8 cellular contexts compared by ENCODE assay signal in the genomic region with DNA sequence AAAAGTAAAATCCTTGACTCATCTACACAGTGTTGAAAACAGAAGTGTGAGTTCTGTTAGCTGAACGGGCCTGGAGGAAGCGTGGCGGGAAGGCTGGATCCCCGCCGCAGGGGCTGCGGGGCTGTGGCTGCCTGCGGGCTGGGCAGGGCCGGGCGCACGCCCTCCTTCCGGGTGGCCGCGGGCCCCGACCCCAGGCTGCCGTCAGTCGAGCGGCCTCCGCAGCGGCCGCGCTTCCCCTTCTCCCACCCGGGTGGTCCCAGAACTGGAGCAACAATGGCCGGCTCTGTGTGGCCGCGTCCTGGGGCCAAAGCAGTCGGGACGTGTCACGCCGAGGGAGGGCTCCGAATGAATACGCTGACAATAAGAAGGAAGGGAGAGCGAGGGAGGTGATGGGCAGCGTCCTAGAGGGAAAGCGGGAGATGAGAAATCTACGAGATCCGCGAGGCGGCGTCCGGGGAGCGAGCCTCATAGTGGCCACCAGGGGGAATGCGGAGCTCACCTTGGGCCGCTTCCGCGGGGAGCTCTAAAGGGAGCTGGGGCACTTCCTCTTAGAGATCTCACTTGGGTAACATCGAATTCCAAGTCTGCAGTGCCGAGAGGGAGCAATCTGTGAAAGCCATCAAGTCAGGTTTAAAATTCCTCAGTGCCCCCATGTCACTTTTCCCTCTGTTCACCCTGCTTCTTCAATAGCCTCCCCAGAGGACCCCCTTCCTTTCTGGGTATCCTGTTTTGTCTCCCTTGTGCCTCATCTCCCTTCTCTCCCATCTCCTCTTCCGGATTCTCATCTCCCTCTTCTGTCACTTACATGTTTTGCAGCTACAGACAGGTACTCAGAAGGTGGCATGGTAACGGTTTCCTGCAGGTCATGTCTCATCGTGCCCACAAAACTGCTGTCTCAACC.
DNase-seq lines count a peak whose midpoint lies in the region; ATAC-seq and TF ChIP-seq lines count a peak whose summit lies in the region.

No MANE protein-coding gene starts in this region.

- no peaks in the 10 kb centered on the region for H3K36me3 ChIP-seq in effector memory CD4-positive, alpha-beta T cell (ENCODE audit: control insufficient read depth, insufficient read depth, low read length)

- no peaks in the 10 kb centered on the region for H3K36me3 Mint-ChIP-seq in activated CD8-positive, alpha-beta T cell treated with anti-CD3 and anti-CD28 coated beads for 36 hours (ENCODE audit: low read depth)

- peak; percentile 81 for TF ChIP-seq CTCF in activated CD8-positive, alpha-beta T cell treated with anti-CD3 and anti-CD28 coated beads for 36 hours (IDR thresholded peaks at IDR 0.05)

- CTCF ChIA-PET in activated CD8-positive, alpha-beta T cell treated with anti-CD3 and anti-CD28 coated beads for 36 hours (lab: Charles Lee) = interaction anchor here (0.6 to 3.4 kb wide), 28 partner anchors 10 to 764 kb away, joined by 3 to 25 read pairs (median 4); partner anchors contain the start of genes SKP2 and SLC1A3

- no peak overlapping the region for H3K27ac ChIP-seq in effector memory CD4-positive, alpha-beta T cell (ENCODE audit: insufficient read depth, low read length, poor library complexity, severe bottlenecking)

- peaks cover 12% of the 10 kb centered on the region for H3K27me3 ChIP-seq in effector memory CD4-positive, alpha-beta T cell (replicated peaks; ENCODE audit: control insufficient read depth, insufficient read depth, low read length, poor library complexity, severe bottlenecking)

- H3K9me3 Mint-ChIP-seq in activated CD8-positive, alpha-beta T cell treated with anti-CD3 and anti-CD28 coated beads for 36 hours = no peaks in the 10 kb centered on the region

- no peaks in the 10 kb centered on the region for H3K9me3 ChIP-seq in effector memory CD4-positive, alpha-beta T cell (ENCODE audit: control insufficient read depth, low read length)

- peak overlapping the region; percentile 77 for H3K4me3 ChIP-seq in effector memory CD4-positive, alpha-beta T cell (ENCODE audit: insufficient read depth, low read depth, low read length, poor library complexity, severe bottlenecking)

- peak overlapping the region; percentile 47 for H3K27ac Mint-ChIP-seq in activated CD8-positive, alpha-beta T cell treated with anti-CD3 and anti-CD28 coated beads for 36 hours

- intact Hi-C loops in activated CD8-positive, alpha-beta T cell treated with anti-CD3 and anti-CD28 coated beads for 36 hours (cut with micrococcal nuclease) = loop anchor here (5.0 to 10.0 kb wide), 2 partner anchors 423 to 615 kb away; no protein-coding TSS in a partner anchor

- peak; percentile 86 for ATAC-seq in GM19328 (IDR thresholded peaks at IDR 0.05; ENCODE audit: unreplicated experiment)
- peak; percentile 68 for ATAC-seq in HG03457 (IDR thresholded peaks at IDR 0.05; ENCODE audit: unreplicated experiment)
- peak; percentile 86 for ATAC-seq in activated CD8-positive, alpha-beta T cell treated with anti-CD3 and anti-CD28 coated beads for 36 hours

- H3K4me1 Mint-ChIP-seq in activated CD8-positive, alpha-beta T cell treated with anti-CD3 and anti-CD28 coated beads for 36 hours (ENCODE audit: low read depth) = peaks cover 11% of the 10 kb centered on the region

- POLR2A ChIA-PET in activated CD8-positive, alpha-beta T cell treated with anti-CD3 and anti-CD28 coated beads for 36 hours (lab: Charles Lee) = interaction anchor here (0.6 to 0.7 kb wide), 3 partner anchors 56 to 538 kb away, joined by 3 read pairs; partner anchors contain the start of gene SKP2

- H3K4me3 Mint-ChIP-seq in activated CD8-positive, alpha-beta T cell treated with anti-CD3 and anti-CD28 coated beads for 36 hours = peak overlapping the region; percentile 76

- H3K4me1 ChIP-seq in effector memory CD4-positive, alpha-beta T cell (ENCODE audit: control insufficient read depth, insufficient read depth, low read length, poor library complexity, severe bottlenecking) = no peaks in the 10 kb centered on the region

- DNase-seq in C1 segment of cervical spinal cord (lab: John Stamatoyannopoulos, UW) (peak in 13 of 14 donors; percentile 24 to 79 (median 71)), NCI-H69 (lab: John Stamatoyannopoulos, UW) (peak; percentile 84), lung microvascular endothelial cell (ENCODE audit: low read depth in 2 of 2) (peak; percentile 45 to 56)
- DNase-seq in activated CD8-positive, alpha-beta T cell treated with anti-CD3 and anti-CD28 coated beads for 36 hours = peak; percentile 79
- peak; percentile 13 to 21 (median 15) for DNase-seq in effector memory CD4-positive, alpha-beta T cell
- DNase-seq in stimulated activated CD4-positive, alpha-beta T cell treated with anti-CD3 and anti-CD28 coated beads, TNF-alpha, amount 100 ng/mL, for 24 hours (ENCODE audit: low read depth in 3 of 3) = peak; percentile 40 to 77 (median 50)

- H3K27me3 Mint-ChIP-seq in activated CD8-positive, alpha-beta T cell treated with anti-CD3 and anti-CD28 coated beads for 36 hours = peaks cover 23% of the 10 kb centered on the region

Comparison
In these comparisons a context has a peak if more than half of its experiments do, and no peak if none do; other contexts are left out.
1. DNase-seq: peak in every context shown above with its lines; median percentile 84 in NCI-H69; 79 in activated CD8-positive, alpha-beta T cell treated with anti-CD3 and anti-CD28 coated beads for 36 hours; 71 in C1 segment of cervical spinal cord; 50 in lung microvascular endothelial cell; 50 in stimulated activated CD4-positive, alpha-beta T cell treated with anti-CD3 and anti-CD28 coated beads, TNF-alpha, amount 100 ng/mL, for 24 hours; 15 in effector memory CD4-positive, alpha-beta T cell.